ENCODE assay signal across 1 cellular context in genomic region chr17:36482611-36483504, GRCh38.
TF ChIP-seq lines count a peak whose summit lies in the region.

No MANE protein-coding gene starts in this region.

TF ChIP-seq in SK-N-SH, 30 proteins besides CTCF, POLR2A, EP300 and RAD21 (continued from another document):
- peak; percentile 33; the same call in 1 of the 2 replicates for TF ChIP-seq NRF1 (IDR thresholded peaks at IDR 0.05; ENCODE audit: low read depth, low read length)
- TF ChIP-seq FOXJ3 (CRISPR knock-in tag; IDR thresholded peaks at IDR 0.05) = no peak
- TF ChIP-seq NFIC (IDR thresholded peaks at IDR 0.05; ENCODE audit: borderline replicate concordance) = no peak; the same call in 1 of the 2 replicates
- no peak for TF ChIP-seq IRF3 (IDR thresholded peaks at IDR 0.05; ENCODE audit: low read depth, low read length)
- no peak for TF ChIP-seq USF2 (IDR thresholded peaks at IDR 0.05; ENCODE audit: borderline replicate concordance, low read depth, low read length)
- no peak for TF ChIP-seq TEAD4 (IDR thresholded peaks at IDR 0.05; ENCODE audit: borderline replicate concordance, insufficient read depth)
- TF ChIP-seq GABPA (IDR thresholded peaks at IDR 0.05; ENCODE audit: low read depth) = no peak
- peak; percentile 74 for TF ChIP-seq SMC3 (IDR thresholded peaks at IDR 0.05; ENCODE audit: low read depth, low read length)
- TF ChIP-seq PBX3 (IDR thresholded peaks at IDR 0.05) = no peak
